Comparison of ENCODE assay signal across 1 cellular context in the genomic region with DNA sequence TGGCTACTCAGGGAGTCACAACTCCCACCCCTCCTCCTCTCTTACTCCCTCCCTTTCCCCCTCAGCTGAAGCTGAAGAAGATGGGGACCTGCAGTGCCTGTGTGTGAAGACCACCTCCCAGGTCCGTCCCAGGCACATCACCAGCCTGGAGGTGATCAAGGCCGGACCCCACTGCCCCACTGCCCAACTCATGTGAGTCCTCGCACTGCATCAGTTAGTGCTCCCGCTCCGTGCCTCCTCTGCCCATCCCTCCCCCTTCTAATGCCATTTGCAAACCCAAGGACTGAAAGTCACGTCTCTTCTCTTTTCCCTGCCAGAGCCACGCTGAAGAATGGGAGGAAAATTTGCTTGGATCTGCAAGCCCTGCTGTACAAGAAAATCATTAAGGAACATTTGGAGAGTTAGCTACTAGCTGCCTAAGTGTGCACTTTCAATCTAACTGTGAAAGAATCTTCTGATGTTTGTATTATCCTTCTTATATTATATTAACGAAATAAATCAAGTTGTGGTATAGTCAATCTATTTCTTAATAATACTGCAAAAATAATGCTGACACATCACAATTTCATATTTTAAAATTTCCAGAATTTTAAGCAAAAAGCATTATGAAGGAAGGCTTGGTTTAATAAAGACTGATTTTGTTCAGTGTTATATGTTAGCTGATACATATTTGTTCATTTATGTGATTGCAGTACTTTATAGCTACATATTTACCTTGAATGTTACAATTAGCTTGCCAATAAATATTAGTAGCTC.
TF ChIP-seq lines count a peak whose summit lies in the region.

No MANE protein-coding gene starts in this region.

TF ChIP-seq in HepG2, 621 proteins besides CTCF, POLR2A, EP300 and RAD21:
- TF ChIP-seq MAFF (IDR thresholded peaks at IDR 0.05; ENCODE audit: low read depth, low read length) = peak; percentile 98
- TF ChIP-seq, protein P1, sequence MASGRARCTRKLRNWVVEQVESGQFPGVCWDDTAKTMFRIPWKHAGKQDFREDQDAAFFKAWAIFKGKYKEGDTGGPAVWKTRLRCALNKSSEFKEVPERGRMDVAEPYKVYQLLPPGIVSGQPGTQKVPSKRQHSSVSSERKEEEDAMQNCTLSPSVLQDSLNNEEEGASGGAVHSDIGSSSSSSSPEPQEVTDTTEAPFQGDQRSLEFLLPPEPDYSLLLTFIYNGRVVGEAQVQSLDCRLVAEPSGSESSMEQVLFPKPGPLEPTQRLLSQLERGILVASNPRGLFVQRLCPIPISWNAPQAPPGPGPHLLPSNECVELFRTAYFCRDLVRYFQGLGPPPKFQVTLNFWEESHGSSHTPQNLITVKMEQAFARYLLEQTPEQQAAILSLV (CRISPR knock-in tag; IDR thresholded peaks at IDR 0.05; ENCODE audit: borderline replicate concordance) = no peak
- peak; percentile 92 to 99 for TF ChIP-seq MAFK (conservative IDR thresholded peaks at IDR 0.05 in 1 of 2, IDR thresholded peaks at IDR 0.05 in 1 of 2; ENCODE audit: low read length in 2 of 2)
